Comparison of ENCODE assay signal across 8 cellular contexts in the genomic region with DNA sequence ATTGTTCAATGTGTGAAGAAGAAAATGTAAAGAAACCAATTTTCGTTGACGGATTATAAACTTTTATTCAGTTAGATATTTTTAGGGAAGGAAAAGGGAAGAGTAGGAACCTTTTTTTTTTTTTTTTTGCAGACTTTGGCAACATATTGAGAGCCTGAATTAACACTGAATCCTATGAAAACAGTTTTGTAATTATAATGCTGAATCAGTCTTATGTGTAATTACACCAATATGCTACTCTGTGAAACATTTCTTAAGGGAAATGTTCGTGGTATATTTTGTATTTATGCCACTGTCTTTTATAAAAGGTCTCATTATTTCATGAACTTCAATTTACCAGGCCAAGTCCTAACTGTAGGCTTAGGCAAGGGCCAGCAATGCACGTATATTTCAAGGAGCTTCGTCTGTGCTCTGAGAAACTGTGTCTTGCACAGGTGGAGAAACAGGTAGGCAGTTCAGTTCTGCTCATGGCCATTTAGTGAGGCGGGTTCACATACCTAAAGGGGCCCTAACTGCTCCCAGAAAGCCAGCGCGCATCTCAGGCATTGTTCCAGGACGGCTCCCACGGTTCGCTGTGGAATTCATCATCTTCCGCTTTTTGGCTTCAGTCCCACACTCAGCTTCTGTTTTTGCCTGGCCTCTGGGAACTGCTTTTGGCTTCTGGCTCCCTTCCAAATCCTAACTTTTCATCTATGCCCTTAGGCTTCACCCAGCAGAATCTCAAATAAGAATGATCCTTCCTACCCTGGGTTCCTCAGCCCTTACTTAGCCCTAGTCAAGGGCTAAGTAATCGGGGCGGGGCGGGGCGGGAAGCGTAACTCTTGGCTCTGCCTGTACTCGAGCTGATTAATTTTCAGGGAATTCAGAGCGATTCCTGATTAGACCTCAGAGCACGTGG.
DNase-seq lines count a peak whose midpoint lies in the region; ATAC-seq and TF ChIP-seq lines count a peak whose summit lies in the region.

No MANE protein-coding gene starts in this region.

- DNase-seq in GOT3 (lab: John Stamatoyannopoulos, UW) (peak; percentile 24), foreskin melanocyte (peak; percentile 97), sigmoid colon (peak; percentile 70), AML-193 (lab: John Stamatoyannopoulos, UW) (no peak)
- DNase-seq in activated naive CD4-positive, alpha-beta T cell treated with anti-CD3 and anti-CD28 coated beads, Interleukin-2, amount 50 U/mL, for 72 hours (ENCODE audit: low spot score in 2 of 2): no peak

- no peak overlapping the region for H3K27ac Mint-ChIP-seq in activated naive CD4-positive, alpha-beta T cell treated with anti-CD3 and anti-CD28 coated beads, Interleukin-2, amount 50 U/mL, for 72 hours

- no peak for TF ChIP-seq EP300 in sigmoid colon (IDR thresholded peaks at IDR 0.05)

- TF ChIP-seq POLR2A in sigmoid colon (IDR thresholded peaks at IDR 0.05): no peak

- ATAC-seq in SK-N-SH treated with all-trans-retinoic acid at 6 μM for 48 hours: peak; percentile 96
- no peak for ATAC-seq in HG03460 (IDR thresholded peaks at IDR 0.05; ENCODE audit: unreplicated experiment)
- no peak for ATAC-seq in HG03039 (IDR thresholded peaks at IDR 0.05; ENCODE audit: unreplicated experiment)
- no peak for ATAC-seq in activated naive CD4-positive, alpha-beta T cell treated with anti-CD3 and anti-CD28 coated beads, Interleukin-2, amount 50 U/mL, for 72 hours

- peak overlapping the region in 2 of 4 donors; percentile 16 to 40 for H3K27ac ChIP-seq in sigmoid colon

- peaks cover 0 to 12% (median 8%) of the 10 kb centered on the region in 4 donors for H3K4me1 ChIP-seq in sigmoid colon

- TF ChIP-seq CTCF in sigmoid colon (IDR thresholded peaks at IDR 0.05): no peak

- H3K36me3 ChIP-seq in sigmoid colon: no peaks in the 10 kb centered on the region

- H3K4me3 ChIP-seq in sigmoid colon: peak overlapping the region in 3 of 4 donors; percentile 24 to 33 (median 25)

- WGBS in sigmoid colon, 2 donors: 57 to 61% methylated on average over 20 of the region's 20 CpGs

- no peaks in the 10 kb centered on the region for H3K27me3 ChIP-seq in sigmoid colon

- H3K36me3 Mint-ChIP-seq in activated naive CD4-positive, alpha-beta T cell treated with anti-CD3 and anti-CD28 coated beads, Interleukin-2, amount 50 U/mL, for 72 hours: no peaks in the 10 kb centered on the region

- no peaks in the 10 kb centered on the region for H3K9me3 ChIP-seq in sigmoid colon

- peaks cover 0 to 3% of the 10 kb centered on the region in 2 donors for H3K9me3 Mint-ChIP-seq in activated naive CD4-positive, alpha-beta T cell treated with anti-CD3 and anti-CD28 coated beads, Interleukin-2, amount 50 U/mL, for 72 hours

- intact Hi-C loops in sigmoid colon (cut with DNase I): no loop called here

TF ChIP-seq in SK-N-SH treated with all-trans-retinoic acid at 6 μM for 48 hours, 23 proteins besides CTCF, POLR2A, EP300 and RAD21:
- TF ChIP-seq TCF4 (CRISPR knock-in tag; IDR thresholded peaks at IDR 0.05; ENCODE audit: borderline replicate concordance): peak; percentile 71
- TF ChIP-seq ISL1 (CRISPR knock-in tag; IDR thresholded peaks at IDR 0.05): peak; percentile 22; the same call in 1 of the 2 replicates
- TF ChIP-seq SNAI2 (CRISPR knock-in tag; IDR thresholded peaks at IDR 0.05): no peak; the same call in 1 of the 2 replicates

Comparison
In these comparisons a context has a peak if more than half of its experiments do, and no peak if none do; other contexts are left out.
1. DNase-seq: peak in GOT3 (single experiment), foreskin melanocyte (single experiment) and sigmoid colon (single experiment); none in activated naive CD4-positive, alpha-beta T cell treated with anti-CD3 and anti-CD28 coated beads, Interleukin-2, amount 50 U/mL, for 72 hours (0 of 2) and AML-193 (0 of 2).